In genomic region chr19:50728084-50728737, GRCh38 we compare ENCODE assay signal across 8 cellular contexts. TPM values are rescaled to one million over a fixed set of nuclear protein-coding genes. Genes with fewer than 3 reads are reported as not detected.
A peak's percentile ranks its signal among the peaks of the same experiment; 100 is the strongest.
DNase-seq lines count a peak whose midpoint lies in the region; ATAC-seq, FAIRE-seq and TF ChIP-seq lines count a peak whose summit lies in the region.

No MANE protein-coding gene starts in this region.

- BruUV-seq in K562 (replicated peaks; lab: Mats Ljungman, UMichigan) = no TSS peak

- POLR2A ChIA-PET in K562 (lab: Yijun Ruan, JAX) = interaction anchor here (0.5 to 1.5 kb wide), 8 partner anchors 9 to 332 kb away, joined by 3 to 10 read pairs (median 5); no protein-coding TSS in a partner anchor

- FAIRE-seq in K562 (lab: Jason Lieb, UNC) = peak; percentile 100

- no peak; the same call in 1 of the 2 replicates for TF ChIP-seq EP300 in K562 (IDR thresholded peaks at IDR 0.05; ENCODE audit: low read length)

- no peak for TF ChIP-seq RAD21 in K562 (CRISPR knock-in tag; conservative IDR thresholded peaks at IDR 0.05 in 1 of 2, IDR thresholded peaks at IDR 0.05 in 1 of 2)

- peaks cover 26% of the 10 kb centered on the region for H3K79me2 ChIP-seq in K562 (ENCODE audit: control insufficient read depth, insufficient read depth, low read length)

- H3K9me3 ChIP-seq in K562 (replicated peaks; ENCODE audit: control insufficient read depth, insufficient read depth, low read depth, low read length) = no peaks in the 10 kb centered on the region

- CTCF ChIA-PET in K562 (lab: Yijun Ruan, JAX; ENCODE audit: low intra/inter-chr PET ratio) = interaction anchor here (0.6 kb wide), 1 partner anchor 164 kb away, joined by 3 read pairs; no protein-coding TSS in a partner anchor

- no peak overlapping the region for H3K4me3 ChIP-seq in GM06990 (replicated peaks; ENCODE audit: low read depth, low read length)
- no peak overlapping the region for H3K4me3 ChIP-seq in K562

- TF ChIP-seq POLR2A in K562 (conservative IDR thresholded peaks at IDR 0.05) = peak; percentile 77

- H3K4me1 ChIP-seq in K562 (replicated peaks in 1 of 2; ENCODE audit: control insufficient read depth in 2 of 2, insufficient read depth in 2 of 2, low read length in 2 of 2) = peaks cover 32 to 46% of the 10 kb centered on the region in 2 experiments; a peak in 4 of 5 replicates

- no peaks in the 10 kb centered on the region for H3K9me1 ChIP-seq in K562 (ENCODE audit: control insufficient read depth, insufficient read depth, low read length)

- intact Hi-C loops in K562 (cut with micrococcal nuclease) = no loop called here

- in situ Hi-C loops in K562 (cut with MboI) = no loop called here

- H3K4me2 ChIP-seq in K562 (ENCODE audit: insufficient read depth, low read length) = peak overlapping the region; percentile 64

- peak overlapping the region in 1 of 2 experiments; percentile 85; a peak in 2 of 4 replicates for H3K9ac ChIP-seq in K562 (ENCODE audit: insufficient read depth in 1 of 2, low read depth in 2 of 2, low read length in 2 of 2)

- ATAC-seq in K562 = peak; percentile 86
- ATAC-seq in HG02642 (IDR thresholded peaks at IDR 0.05; ENCODE audit: poor library complexity, unreplicated experiment) = no peak

- WGBS in K562 (ENCODE audit: insufficient coverage, low coverage, missing lambda C conversion rate) = 10% methylated on average over 31 of the region's 39 CpGs

- no peaks in the 10 kb centered on the region for H3K36me3 ChIP-seq in GM06990 (ENCODE audit: control insufficient read depth, insufficient read depth, low read length)
- H3K36me3 ChIP-seq in K562 (ENCODE audit: control insufficient read depth, insufficient read depth, low read length) = peaks cover 4% of the 10 kb centered on the region; the same call in 1 of the 3 replicates

- H3K27me3 ChIP-seq in GM06990 (replicated peaks; ENCODE audit: control insufficient read depth, insufficient read depth, low read length) (no peaks in the 10 kb centered on the region; the same call in none of the 2 replicates), K562 (ENCODE audit: control insufficient read depth in 2 of 2, insufficient read depth in 2 of 2, low read length in 2 of 2) (no peaks in the 10 kb centered on the region)

- no peak for TF ChIP-seq CTCF in GM06990 (IDR thresholded peaks at IDR 0.05; ENCODE audit: insufficient read depth, low read length, poor library complexity, severe bottlenecking)
- peak in 1 of 3 experiments; percentile 8; a peak in 1 of 6 replicates for TF ChIP-seq CTCF in K562 (IDR thresholded peaks at IDR 0.05 in 2 of 3, conservative IDR thresholded peaks at IDR 0.05 in 1 of 3; ENCODE audit: insufficient read depth in 2 of 3, low read depth in 1 of 3, low read length in 3 of 3)

- peak overlapping the region; percentile 55 for H3K27ac ChIP-seq in K562 (ENCODE audit: extremely low read depth, low read depth, low read length)

- H2AFZ ChIP-seq in K562 (ENCODE audit: low read depth, low read length) = peak overlapping the region; percentile 64

- H4K20me1 ChIP-seq in K562 (replicated peaks; ENCODE audit: control insufficient read depth, insufficient read depth, low read length) = no peaks in the 10 kb centered on the region

- DNase-seq in GM06990 (ENCODE audit: extremely low read depth, insufficient read length) = peak; percentile 65
- peak in 3 of 5 experiments; percentile 33 to 93 (median 35) for DNase-seq in T-helper 2 cell
- peak; percentile 94 to 99 (median 96) for DNase-seq in K562 (ENCODE audit: extremely low read depth in 1 of 4, low spot score in 3 of 4)
- peak; percentile 59 for DNase-seq in inferior parietal cortex (ENCODE audit: extremely low spot score)
- DNase-seq in stimulated activated CD4-positive, alpha-beta T cell treated with anti-CD3 and anti-CD28 coated beads, Interleukin-4, amount 100 ng/mL, for 48 hours (ENCODE audit: low read depth in 2 of 2) = peak; percentile 73 to 78
- no peak for DNase-seq in NCI-H1436 treated with DMSO at 0.1 percent for 48 hours (lab: John Stamatoyannopoulos, UW)
- DNase-seq in NCI-H2029 (lab: John Stamatoyannopoulos, UW) = no peak

TF ChIP-seq in K562, 482 proteins besides CTCF, POLR2A, EP300 and RAD21 (continues in another document):
- TF ChIP-seq TCF3 (CRISPR knock-in tag; IDR thresholded peaks at IDR 0.05) (peak; percentile 51), FOSL1 (tag; conservative IDR thresholded peaks at IDR 0.05) (peak; percentile 53), ZNF511 (CRISPR knock-in tag; IDR thresholded peaks at IDR 0.05) (peak; percentile 80; the same call in 1 of the 2 replicates), ESRRA (IDR thresholded peaks at IDR 0.05; ENCODE audit: borderline replicate concordance, low read depth) (peak; percentile 67; the same call in 1 of the 2 replicates), HOXB6 (CRISPR knock-in tag; IDR thresholded peaks at IDR 0.05; ENCODE audit: borderline replicate concordance) (no peak), ZFP36 (IDR thresholded peaks at IDR 0.05; ENCODE audit: low read depth, low read length, partially characterized antibody) (peak; percentile 95)

RNA-seq across cellular contexts. Expression of gene CLEC11A, which starts 5.0 kb away (rescaled TPM):
- total RNA-seq in K562 (2011; cell fraction: chromatin; rRNA removed; ENCODE audit: low replicate concordance) = 0.69 and 6.7 TPM in 2 replicates
- total RNA-seq in K562 (2011; cell fraction: nucleolus; rRNA removed) = 14.3 and 15.2 TPM in 2 replicates
- 7.3 and 8.3 TPM in 2 replicates for total RNA-seq in K562 (2011; cell fraction: nucleoplasm; rRNA removed)
- total RNA-seq in K562 (2014; rRNA removed) (32.7 and 34.8 TPM in 2 replicates), K562 (2014; rRNA removed; fragmentation: Illumina TruSeq; extraction: Trizol) (2.5 and 2.7 TPM in 2 replicates), K562 (2015; rRNA removed; fragmentation: Illumina TruSeq; extraction: Trizol) (16.1 and 16.7 TPM in 2 replicates), K562 (2021) (31.3 and 31.4 TPM in 2 replicates)
- polyA plus RNA-seq in K562 (2011; rRNA removed) (3.0 and 17.4 TPM in 2 replicates), K562 (2014; fragmentation: Illumina TruSeq; extraction: Trizol) (3.4 and 8.3 TPM in 2 replicates), K562 (2014; fragmentation: Nextera tagmentation; extraction: Ambion mirVana) (under 1 TPM; 0.39 to 0.46 TPM), K562 (2014; rRNA removed) (31.8 and 43.9 TPM in 2 replicates)
- polyA plus RNA-seq in K562 (2011; cell fraction: cytosol; rRNA removed) = 26.3 and 38.6 TPM in 2 replicates
- polyA plus RNA-seq in K562 (2011; cell fraction: nucleus; rRNA removed) = 42.7 and 43.1 TPM in 2 replicates
- 32.9 and 74.8 TPM in 2 replicates for polyA plus RNA-seq in K562 (2012)
- polyA minus RNA-seq in K562 (2011; rRNA and poly(A)+ RNA removed) = 0.49 and 1.0 TPM in 2 replicates
- 1.6 and 12.8 TPM in 2 replicates for polyA minus RNA-seq in K562 (2011; cell fraction: cytosol; rRNA and poly(A)+ RNA removed)
- 5.9 and 7.9 TPM in 2 replicates for polyA minus RNA-seq in K562 (2011; cell fraction: nucleus; rRNA and poly(A)+ RNA removed)

RNA-seq across cellular contexts. Expression of gene SHANK1, which starts 8.6 kb away (rescaled TPM):
- 1.1 and 2.3 TPM in 2 replicates for total RNA-seq in K562 (2011; cell fraction: chromatin; rRNA removed; ENCODE audit: low replicate concordance)
- total RNA-seq in K562 (2011; cell fraction: nucleolus; rRNA removed) = 0.53 and 1.3 TPM in 2 replicates
- total RNA-seq in K562 (2011; cell fraction: nucleoplasm; rRNA removed) = 1.8 and 2.4 TPM in 2 replicates
- total RNA-seq in K562 (2014; rRNA removed) = 0.65 and 0.73 TPM in 2 replicates
- total RNA-seq in K562 (2014; rRNA removed; fragmentation: Illumina TruSeq; extraction: Trizol) = 0.29 and 0.55 TPM in 2 replicates
- 0.33 and 0.57 TPM in 2 replicates for total RNA-seq in K562 (2015; rRNA removed; fragmentation: Illumina TruSeq; extraction: Trizol)
- total RNA-seq in K562 (2021) = 1.3 and 1.8 TPM in 2 replicates
- 0.33 and 0.61 TPM in 2 replicates for polyA plus RNA-seq in K562 (2011; rRNA removed)
- 0.66 and 2.6 TPM in 2 replicates for polyA plus RNA-seq in K562 (2011; cell fraction: cytosol; rRNA removed)
- 1.0 and 1.7 TPM in 2 replicates for polyA plus RNA-seq in K562 (2011; cell fraction: nucleus; rRNA removed)
- polyA plus RNA-seq in K562 (2012) = 0.69 and 1.3 TPM in 2 replicates
- 0.64 and 1.8 TPM in 2 replicates for polyA plus RNA-seq in K562 (2014; fragmentation: Illumina TruSeq; extraction: Trizol)
- not detected for polyA plus RNA-seq in K562 (2014; fragmentation: Nextera tagmentation; extraction: Ambion mirVana)
- polyA plus RNA-seq in K562 (2014; rRNA removed) = 0.52 and 1.6 TPM in 2 replicates
- 0.18 and 0.42 TPM in 2 replicates for polyA minus RNA-seq in K562 (2011; rRNA and poly(A)+ RNA removed)
- polyA minus RNA-seq in K562 (2011; cell fraction: cytosol; rRNA and poly(A)+ RNA removed) = 0.86 and 1.2 TPM in 2 replicates
- 0.56 and 1.3 TPM in 2 replicates for polyA minus RNA-seq in K562 (2011; cell fraction: nucleus; rRNA and poly(A)+ RNA removed)

RNA-seq across cellular contexts. Expression of gene GPR32, which starts 42.1 kb away (rescaled TPM):
- total RNA-seq in K562 (2011; cell fraction: chromatin; rRNA removed; ENCODE audit: low replicate concordance) = not detected in 2 replicates
- not detected in 2 replicates for total RNA-seq in K562 (2011; cell fraction: nucleolus; rRNA removed)
- not detected in 2 replicates for total RNA-seq in K562 (2011; cell fraction: nucleoplasm; rRNA removed)
- total RNA-seq in K562 (2014; rRNA removed) (not detected in 2 replicates), K562 (2014; rRNA removed; fragmentation: Illumina TruSeq; extraction: Trizol) (not detected in 2 replicates), K562 (2015; rRNA removed; fragmentation: Illumina TruSeq; extraction: Trizol) (not detected in 2 replicates), K562 (2021) (0.18 TPM in 1 of 2 replicates, not detected in the other)
- polyA plus RNA-seq in K562 (2011; rRNA removed) (not detected in 2 replicates), K562 (2014; fragmentation: Illumina TruSeq; extraction: Trizol) (not detected in 2 replicates), K562 (2014; fragmentation: Nextera tagmentation; extraction: Ambion mirVana) (not detected), K562 (2014; rRNA removed) (not detected in 2 replicates)
- polyA plus RNA-seq in K562 (2011; cell fraction: cytosol; rRNA removed) = not detected in 2 replicates
- not detected in 2 replicates for polyA plus RNA-seq in K562 (2011; cell fraction: nucleus; rRNA removed)
- 0.07 and 0.12 TPM in 2 replicates for polyA plus RNA-seq in K562 (2012)
- not detected in 2 replicates for polyA minus RNA-seq in K562 (2011; rRNA and poly(A)+ RNA removed)
- not detected in 2 replicates for polyA minus RNA-seq in K562 (2011; cell fraction: cytosol; rRNA and poly(A)+ RNA removed)
- not detected in 2 replicates for polyA minus RNA-seq in K562 (2011; cell fraction: nucleus; rRNA and poly(A)+ RNA removed)

Comparison
In these comparisons a context has a peak if more than half of its experiments do, and no peak if none do; other contexts are left out.
1. DNase-seq: peak in GM06990 (single experiment), T-helper 2 cell (3 of 5), K562 (4 of 4), inferior parietal cortex (single experiment) and stimulated activated CD4-positive, alpha-beta T cell treated with anti-CD3 and anti-CD28 coated beads, Interleukin-4, amount 100 ng/mL, for 48 hours (2 of 2); none in NCI-H1436 treated with DMSO at 0.1 percent for 48 hours (single experiment) and NCI-H2029 (single experiment).